8 cellular contexts compared by ENCODE assay signal in genomic region chr3:69094467-69095205, GRCh38. TPM values are rescaled to one million over a fixed set of nuclear protein-coding genes. Genes with fewer than 3 reads are reported as not detected.
DNase-seq lines count a peak whose midpoint lies in the region; TF ChIP-seq lines count a peak whose summit lies in the region.

No MANE protein-coding gene starts in this region.

- TF ChIP-seq CTCF in thyroid gland (IDR thresholded peaks at IDR 0.05), result no peak

- peaks cover 78% of the 10 kb centered on the region for H3K4me1 Mint-ChIP-seq in activated CD4-positive, alpha-beta T cell treated with anti-CD3 and anti-CD28 coated beads, Interleukin-2, amount 10 ng/mL, durations not matched to agents 7 days and 5 days
- peaks cover 84% of the 10 kb centered on the region for H3K4me1 Mint-ChIP-seq in activated CD4-positive, alpha-beta memory T cell treated with anti-CD3 and anti-CD28 coated beads for 36 hours (ENCODE audit: low read depth)

- POLR2A ChIA-PET in activated CD4-positive, alpha-beta T cell treated with anti-CD3 and anti-CD28 coated beads, Interleukin-2, amount 10 ng/mL, durations not matched to agents 7 days and 5 days (lab: Charles Lee), result no interaction called here
- POLR2A ChIA-PET in activated CD4-positive, alpha-beta memory T cell treated with anti-CD3 and anti-CD28 coated beads for 36 hours (lab: Charles Lee), result interaction anchor here (0.8 to 8.1 kb wide), 7 partner anchors 8 to 118 kb away, joined by 3 to 81 read pairs (median 5); partner anchors contain the start of genes ARL6IP5, EOGT and UBA3

- peak overlapping the region in 2 of 3 donors; percentile 35 to 46 for H3K27ac ChIP-seq in thyroid gland

- 70 to 72% methylated on average over 8 of the region's 8 CpGs for WGBS in thyroid gland, 2 donors

- CTCF ChIA-PET in activated CD4-positive, alpha-beta T cell treated with anti-CD3 and anti-CD28 coated beads, Interleukin-2, amount 10 ng/mL, durations not matched to agents 7 days and 5 days (lab: Charles Lee), result interaction anchor here (0.9 to 1.7 kb wide), 4 partner anchors 10 to 45 kb away, joined by 3 to 6 read pairs (median 5); partner anchors contain the start of genes ARL6IP5 and TMF1
- CTCF ChIA-PET in activated CD4-positive, alpha-beta memory T cell treated with anti-CD3 and anti-CD28 coated beads for 36 hours (lab: Charles Lee), result interaction anchor here (0.9 to 1.7 kb wide), 9 partner anchors 8 to 212 kb away, joined by 3 to 7 read pairs (median 4); partner anchors contain the start of genes ARL6IP5, EOGT and TMF1

- H3K4me3 Mint-ChIP-seq in activated CD4-positive, alpha-beta T cell treated with anti-CD3 and anti-CD28 coated beads, Interleukin-2, amount 10 ng/mL, durations not matched to agents 7 days and 5 days, result peak overlapping the region; percentile 71
- H3K4me3 Mint-ChIP-seq in activated CD4-positive, alpha-beta memory T cell treated with anti-CD3 and anti-CD28 coated beads for 36 hours, result peak overlapping the region; percentile 55

- H3K4me1 ChIP-seq in thyroid gland, result peaks cover 36 to 68% of the 10 kb centered on the region in 2 donors

- no peak for TF ChIP-seq POLR2A in thyroid gland (IDR thresholded peaks at IDR 0.05)

- peaks cover 76% of the 10 kb centered on the region for H3K36me3 Mint-ChIP-seq in activated CD4-positive, alpha-beta T cell treated with anti-CD3 and anti-CD28 coated beads, Interleukin-2, amount 10 ng/mL, durations not matched to agents 7 days and 5 days (ENCODE audit: low read depth)
- H3K36me3 Mint-ChIP-seq in activated CD4-positive, alpha-beta memory T cell treated with anti-CD3 and anti-CD28 coated beads for 36 hours, result peaks cover 38% of the 10 kb centered on the region

- DNase-seq in activated CD4-positive, alpha-beta T cell treated with anti-CD3 and anti-CD28 coated beads, Interleukin-2, amount 10 ng/mL, durations not matched to agents 7 days and 5 days, result no peak
- no peak for DNase-seq in activated CD4-positive, alpha-beta T cell treated with anti-CD3 and anti-CD28 coated beads, Interleukin-2, amount 50 U/mL, for 4 hours
- no peak for DNase-seq in activated CD4-positive, alpha-beta memory T cell treated with anti-CD3 and anti-CD28 coated beads for 36 hours
- DNase-seq in hepatic stellate cell (ENCODE audit: low spot score), result peak; percentile 22
- DNase-seq in thyroid gland, result no peak
- no peak for DNase-seq in RKO (ENCODE audit: low spot score)
- no peak for DNase-seq in NCI-H2227 (lab: John Stamatoyannopoulos, UW; ENCODE audit: unreplicated experiment)
- DNase-seq in germinal center (ENCODE audit: low spot score), result no peak

- H3K27ac Mint-ChIP-seq in activated CD4-positive, alpha-beta T cell treated with anti-CD3 and anti-CD28 coated beads, Interleukin-2, amount 10 ng/mL, durations not matched to agents 7 days and 5 days, result peak overlapping the region; percentile 92
- H3K27ac Mint-ChIP-seq in activated CD4-positive, alpha-beta memory T cell treated with anti-CD3 and anti-CD28 coated beads for 36 hours, result peak overlapping the region; percentile 88

- H3K36me3 ChIP-seq in thyroid gland, result no peaks in the 10 kb centered on the region

- no peak overlapping the region for H3K4me3 ChIP-seq in thyroid gland (replicated peaks in 1 of 3)

- intact Hi-C loops in activated CD4-positive, alpha-beta memory T cell treated with anti-CD3 and anti-CD28 coated beads for 36 hours (cut with micrococcal nuclease), result loop anchor here (2.0 kb wide), 1 partner anchor 14 kb away; the partner anchor contains the start of gene UBA3
- intact Hi-C loops in thyroid gland (cut with DNase I), result no loop called here

- H3K27me3 ChIP-seq in thyroid gland, result no peaks in the 10 kb centered on the region

- H3K9me3 ChIP-seq in thyroid gland, result no peaks in the 10 kb centered on the region

- no peaks in the 10 kb centered on the region for H3K9me3 Mint-ChIP-seq in activated CD4-positive, alpha-beta T cell treated with anti-CD3 and anti-CD28 coated beads, Interleukin-2, amount 10 ng/mL, durations not matched to agents 7 days and 5 days
- H3K9me3 Mint-ChIP-seq in activated CD4-positive, alpha-beta memory T cell treated with anti-CD3 and anti-CD28 coated beads for 36 hours, result no peaks in the 10 kb centered on the region

- H3K27me3 Mint-ChIP-seq in activated CD4-positive, alpha-beta T cell treated with anti-CD3 and anti-CD28 coated beads, Interleukin-2, amount 10 ng/mL, durations not matched to agents 7 days and 5 days, result no peaks in the 10 kb centered on the region
- H3K27me3 Mint-ChIP-seq in activated CD4-positive, alpha-beta memory T cell treated with anti-CD3 and anti-CD28 coated beads for 36 hours, result no peaks in the 10 kb centered on the region

RNA-seq across cellular contexts. Expression of gene ARL6IP5, which starts 9.9 kb away (rescaled TPM):
- total RNA-seq in activated CD4-positive, alpha-beta T cell treated with anti-CD3 and anti-CD28 coated beads, Interleukin-2, amount 10 ng/mL, durations not matched to agents 7 days and 5 days, result 100 to 1,000 TPM; 154 to 156 TPM
- total RNA-seq in activated CD4-positive, alpha-beta memory T cell treated with anti-CD3 and anti-CD28 coated beads for 36 hours, result 10 to 100 TPM; 93.9 to 94.8 TPM
- 100 to 1,000 TPM in 2 of 4 donors, 10 to 100 TPM in 2; 65.2 to 146 (median 98.2) TPM for total RNA-seq in thyroid gland

RNA-seq across cellular contexts. Expression of gene UBA3, which starts 14.5 kb away (rescaled TPM):
- 10 to 100 TPM; 81.1 to 88.9 TPM for total RNA-seq in activated CD4-positive, alpha-beta T cell treated with anti-CD3 and anti-CD28 coated beads, Interleukin-2, amount 10 ng/mL, durations not matched to agents 7 days and 5 days
- total RNA-seq in activated CD4-positive, alpha-beta memory T cell treated with anti-CD3 and anti-CD28 coated beads for 36 hours, result 10 to 100 TPM; 79.0 to 84.1 TPM
- total RNA-seq in thyroid gland, result 10 to 100 TPM; 57.4 to 77.9 (median 64.3) TPM

RNA-seq across cellular contexts. Expression of gene LMOD3, which starts 27.8 kb away (rescaled TPM):
- not detected for total RNA-seq in activated CD4-positive, alpha-beta T cell treated with anti-CD3 and anti-CD28 coated beads, Interleukin-2, amount 10 ng/mL, durations not matched to agents 7 days and 5 days
- total RNA-seq in activated CD4-positive, alpha-beta memory T cell treated with anti-CD3 and anti-CD28 coated beads for 36 hours, result not detected
- under 1 TPM in 1 of 4 donors, not detected in 3; 0.21 TPM for total RNA-seq in thyroid gland

RNA-seq across cellular contexts. Expression of gene TMF1, which starts 42.5 kb away (rescaled TPM):
- total RNA-seq in activated CD4-positive, alpha-beta T cell treated with anti-CD3 and anti-CD28 coated beads, Interleukin-2, amount 10 ng/mL, durations not matched to agents 7 days and 5 days, result 10 to 100 TPM; 43.0 to 43.5 TPM
- 10 to 100 TPM; 37.1 to 42.1 TPM for total RNA-seq in activated CD4-positive, alpha-beta memory T cell treated with anti-CD3 and anti-CD28 coated beads for 36 hours
- total RNA-seq in thyroid gland, result 10 to 100 TPM; 44.3 to 53.2 (median 50.3) TPM
